11 cellular contexts compared by ENCODE assay signal in genomic region chr9:125409217-125409636, GRCh38.
DNase-seq lines count a peak whose midpoint lies in the region; ATAC-seq and TF ChIP-seq lines count a peak whose summit lies in the region.
"Had no signal": no experiment of that assay in that cellular context is flagged by ENCODE, and none has a peak within 500 bp of the region (broad histone marks: within the 10 kb centered on the region; RNA-seq: fewer than 3 reads in every experiment).

No MANE protein-coding gene starts in this region.

- no peak overlapping the region for H3K27ac ChIP-seq in sigmoid colon
- H3K27ac ChIP-seq in gastrocnemius medialis, result no peak overlapping the region
- H3K27ac ChIP-seq: SK-N-MC had no signal

- H3K27me3 Mint-ChIP-seq in activated T-cell treated with anti-CD3 and anti-CD28 coated beads, Interleukin-2, amount 50 U/mL, for 24 hours, result peaks cover 48% of the 10 kb centered on the region
- H3K27me3 Mint-ChIP-seq in activated naive CD8-positive, alpha-beta T cell, result peaks cover 11% of the 10 kb centered on the region

- no peaks in the 10 kb centered on the region for H3K9me3 Mint-ChIP-seq in activated T-cell treated with anti-CD3 and anti-CD28 coated beads, Interleukin-2, amount 50 U/mL, for 24 hours
- H3K9me3 Mint-ChIP-seq in activated naive CD8-positive, alpha-beta T cell (ENCODE audit: low read depth), result no peaks in the 10 kb centered on the region

- no peak overlapping the region for H3K27ac Mint-ChIP-seq in activated T-cell treated with anti-CD3 and anti-CD28 coated beads, Interleukin-2, amount 50 U/mL, for 24 hours
- no peak overlapping the region for H3K27ac Mint-ChIP-seq in activated naive CD8-positive, alpha-beta T cell

- no peaks in the 10 kb centered on the region for H3K36me3 Mint-ChIP-seq in activated T-cell treated with anti-CD3 and anti-CD28 coated beads, Interleukin-2, amount 50 U/mL, for 24 hours (ENCODE audit: low read depth)
- H3K36me3 Mint-ChIP-seq in activated naive CD8-positive, alpha-beta T cell, result no peaks in the 10 kb centered on the region

- no peaks in the 10 kb centered on the region for H3K27me3 ChIP-seq in sigmoid colon
- peaks cover 17 to 25% (median 24%) of the 10 kb centered on the region in 3 donors for H3K27me3 ChIP-seq in gastrocnemius medialis

- H3K4me1 ChIP-seq in sigmoid colon (peaks cover 0 to 18% (median 13%) of the 10 kb centered on the region in 4 donors), gastrocnemius medialis (peaks cover 3 to 8% of the 10 kb centered on the region in 2 donors)

- ATAC-seq in gastrocnemius medialis, result no peak

- intact Hi-C loops in sigmoid colon (cut with DNase I) (loop anchor here (5.0 kb wide), 4 partner anchors 148 to 988 kb away; partner anchors contain the start of gene PBX3), gastrocnemius medialis (cut with DNase I; ENCODE audit: low total_unique reads) (loop anchor here (10.0 kb wide), 2 partner anchors 226 to 1086 kb away; no protein-coding TSS in a partner anchor)

- WGBS in sigmoid colon, 2 donors, result 62 to 73% methylated on average over 20 of the region's 20 CpGs

- H3K4me3 ChIP-seq in sigmoid colon (no peak overlapping the region), gastrocnemius medialis (no peak overlapping the region)

- H3K36me3 ChIP-seq in sigmoid colon, result no peaks in the 10 kb centered on the region
- H3K36me3 ChIP-seq in gastrocnemius medialis, result no peaks in the 10 kb centered on the region

- TF ChIP-seq CTCF in sigmoid colon (IDR thresholded peaks at IDR 0.05) (no peak), gastrocnemius medialis (IDR thresholded peaks at IDR 0.05 in 4 of 5, conservative IDR thresholded peaks at IDR 0.05 in 1 of 5) (no peak)

- in situ Hi-C loops in gastrocnemius medialis (cut with MboI; ENCODE audit: low sequenced_read_pairs in 4 of 4), result loop anchor here (10.0 to 25.0 kb wide), 3 partner anchors 228 to 1078 kb away; no protein-coding TSS in a partner anchor

- peaks cover 9% of the 10 kb centered on the region for H3K4me1 Mint-ChIP-seq in activated T-cell treated with anti-CD3 and anti-CD28 coated beads, Interleukin-2, amount 50 U/mL, for 24 hours (ENCODE audit: low read depth)
- peaks cover 7% of the 10 kb centered on the region for H3K4me1 Mint-ChIP-seq in activated naive CD8-positive, alpha-beta T cell (ENCODE audit: low read depth)

- TF ChIP-seq POLR2A in sigmoid colon (IDR thresholded peaks at IDR 0.05) (no peak), gastrocnemius medialis (IDR thresholded peaks at IDR 0.05) (no peak)

- H3K4me3 Mint-ChIP-seq in activated T-cell treated with anti-CD3 and anti-CD28 coated beads, Interleukin-2, amount 50 U/mL, for 24 hours, result peak overlapping the region; percentile 63
- H3K4me3 Mint-ChIP-seq in activated naive CD8-positive, alpha-beta T cell, result peak overlapping the region; percentile 84

- DNase-seq in activated T-cell treated with anti-CD3 and anti-CD28 coated beads, Interleukin-2, amount 50 U/mL, for 24 hours, result no peak
- DNase-seq in activated T-cell treated with anti-CD3 and anti-CD28 coated beads for 4 hours (no peak), M059J (ENCODE audit: low read depth) (peak; percentile 34), sigmoid colon (peak; percentile 61), DMS153 treated with DMSO at 0.1 percent for 48 hours (lab: John Stamatoyannopoulos, UW; ENCODE audit: unreplicated experiment) (no peak), C1 segment of cervical spinal cord (lab: John Stamatoyannopoulos, UW) (no peak), gastrocnemius medialis (no peak)
- DNase-seq: hippocampal formation, NCI-H1417 treated with DMSO at 0.1 percent for 48 hours had no signal

- H3K9me3 ChIP-seq in sigmoid colon (no peaks in the 10 kb centered on the region), gastrocnemius medialis (no peaks in the 10 kb centered on the region)

- no peak for TF ChIP-seq EP300 in sigmoid colon (IDR thresholded peaks at IDR 0.05)

Comparison
In these comparisons a context has a peak if more than half of its experiments do, and no peak if none do; other contexts are left out.
1. DNase-seq: peak in M059J (single experiment) and sigmoid colon (single experiment); none in activated T-cell treated with anti-CD3 and anti-CD28 coated beads, Interleukin-2, amount 50 U/mL, for 24 hours (single experiment), activated T-cell treated with anti-CD3 and anti-CD28 coated beads for 4 hours (single experiment), DMS153 treated with DMSO at 0.1 percent for 48 hours (single experiment), C1 segment of cervical spinal cord (0 of 14) and gastrocnemius medialis (0 of 2).